ENCODE assay signal across 10 cellular contexts in the genomic region with DNA sequence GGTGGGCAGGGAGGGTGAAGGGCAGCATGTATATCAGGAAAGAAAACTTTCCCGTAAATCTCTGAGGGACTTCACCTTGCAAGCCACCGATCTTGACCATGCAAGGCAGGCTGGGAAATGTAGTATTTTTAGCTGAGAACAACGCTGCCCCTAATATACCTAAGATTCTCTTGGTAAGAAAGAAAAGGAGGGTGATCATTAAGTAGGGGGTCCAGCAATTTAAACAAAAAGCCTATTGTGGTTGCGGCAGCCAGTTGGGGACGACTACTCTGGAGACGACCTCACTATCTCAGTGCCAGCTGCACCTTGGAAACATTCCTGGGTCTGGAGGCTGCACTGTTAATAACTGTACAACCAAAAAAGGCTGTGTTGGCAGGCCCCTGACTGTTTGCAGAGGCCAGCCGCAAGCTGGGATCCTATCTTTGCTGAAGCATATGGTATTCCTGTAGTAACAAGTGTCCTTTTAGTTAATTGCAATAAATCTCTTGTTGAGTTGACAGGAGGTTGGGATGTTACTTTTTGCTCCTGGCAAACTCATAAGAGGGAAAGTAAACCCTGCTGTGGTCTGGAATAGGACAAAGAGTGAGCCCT. TPM values are rescaled to one million over a fixed set of nuclear protein-coding genes. Genes with fewer than 3 reads are reported as not detected.
DNase-seq lines count a peak whose midpoint lies in the region; ATAC-seq and TF ChIP-seq lines count a peak whose summit lies in the region.
"Had no signal": no experiment of that assay in that cellular context is flagged by ENCODE, and none has a peak within 500 bp of the region (broad histone marks: within the 10 kb centered on the region; RNA-seq: fewer than 3 reads in every experiment).

No MANE protein-coding gene starts in this region.

- H3K27ac Mint-ChIP-seq in chondrocyte (ENCODE audit: unreplicated experiment), result no peak overlapping the region
- H3K27ac Mint-ChIP-seq: activated T-cell treated with anti-CD3 and anti-CD28 coated beads, Interleukin-2, amount 50 U/mL, for 72 hours had no signal

- TF ChIP-seq CTCF in chondrocyte (IDR thresholded peaks at IDR 0.05), result no peak
- TF ChIP-seq CTCF in GM20000 (IDR thresholded peaks at IDR 0.05; ENCODE audit: extremely low read depth, missing control alignments), result no peak

- no peaks in the 10 kb centered on the region for H3K36me3 ChIP-seq in muscle layer of duodenum (ENCODE audit: control insufficient read depth in 1 of 2, insufficient read depth in 2 of 2, low read length in 2 of 2)
- H3K36me3 ChIP-seq: neutrophil had no signal

- DNase-seq in COLO668 (lab: John Stamatoyannopoulos, UW; ENCODE audit: unreplicated experiment) (peak; percentile 13), NCI-H187 treated with DMSO at 0.1 percent for 48 hours (lab: John Stamatoyannopoulos, UW) (peak; percentile 57), chondrocyte (ENCODE audit: low spot score) (no peak), GM20000 (ENCODE audit: low spot score) (no peak), KBM-7 (no peak), mucosa of gallbladder (ENCODE audit: low spot score) (no peak)
- DNase-seq: activated T-cell treated with anti-CD3 and anti-CD28 coated beads, Interleukin-2, amount 50 U/mL, for 72 hours had no signal

- ATAC-seq in GM19328 (IDR thresholded peaks at IDR 0.05; ENCODE audit: unreplicated experiment), result no peak
- ATAC-seq: activated T-cell treated with anti-CD3 and anti-CD28 coated beads, Interleukin-2, amount 50 U/mL, for 72 hours had no signal

- H3K9me3 ChIP-seq in muscle layer of duodenum (ENCODE audit: control insufficient read depth in 1 of 2, low read length in 2 of 2), result no peaks in the 10 kb centered on the region
- H3K9me3 ChIP-seq: neutrophil had no signal

- peaks cover 14 to 30% of the 10 kb centered on the region in 2 donors for H3K4me1 ChIP-seq in muscle layer of duodenum (ENCODE audit: control insufficient read depth in 1 of 2, insufficient read depth in 2 of 2, low read length in 2 of 2)

- peak overlapping the region; percentile 28 for H3K27ac ChIP-seq in muscle layer of duodenum (ENCODE audit: low read length)
- H3K27ac ChIP-seq: neutrophil had no signal

- peak overlapping the region; percentile 33 for H3K4me3 Mint-ChIP-seq in chondrocyte (ENCODE audit: unreplicated experiment)
- H3K4me3 Mint-ChIP-seq: activated T-cell treated with anti-CD3 and anti-CD28 coated beads, Interleukin-2, amount 50 U/mL, for 72 hours had no signal

- H3K27me3 ChIP-seq in muscle layer of duodenum (ENCODE audit: low read depth, low read length), result no peaks in the 10 kb centered on the region
- H3K27me3 ChIP-seq: neutrophil had no signal

- in situ Hi-C loops in KBM-7 (cut with MboI; ENCODE audit: low pct_unique_long_range_greater_than_20kb, low sequenced_read_pairs), result loop anchor here (25.0 kb wide), 1 partner anchor 420 kb away; no protein-coding TSS in a partner anchor

- no peaks in the 10 kb centered on the region for H3K9me3 Mint-ChIP-seq in chondrocyte (ENCODE audit: low read depth)
- H3K9me3 Mint-ChIP-seq: activated T-cell treated with anti-CD3 and anti-CD28 coated beads, Interleukin-2, amount 50 U/mL, for 72 hours had no signal

- H3K4me3 ChIP-seq in muscle layer of duodenum (ENCODE audit: low read depth in 1 of 2, low read length in 2 of 2), result peak overlapping the region; percentile 30 to 44

- H3K36me3 Mint-ChIP-seq in chondrocyte (ENCODE audit: low read depth), result no peaks in the 10 kb centered on the region

- H3K27me3 Mint-ChIP-seq in chondrocyte (ENCODE audit: low read depth), result no peaks in the 10 kb centered on the region

- H3K4me1 Mint-ChIP-seq in chondrocyte (ENCODE audit: low read depth), result peaks cover 27% of the 10 kb centered on the region

RNA-seq across cellular contexts. Expression of gene APOLD1, which starts 6.4 kb away (rescaled TPM):
- total RNA-seq in chondrocyte (4.2 to 8.1 TPM (median 7.1 TPM) in 3 replicates), mucosa of gallbladder (8.0 TPM)

RNA-seq across cellular contexts. Expression of gene DDX47, which starts 21.3 kb away (rescaled TPM):
- total RNA-seq in chondrocyte (33.6 to 44.0 TPM (median 39.3 TPM) in 3 replicates), mucosa of gallbladder (36.3 TPM)

Comparison
In these comparisons a context has a peak if more than half of its experiments do, and no peak if none do; other contexts are left out.
1. DNase-seq: peak in COLO668 (single experiment) and NCI-H187 treated with DMSO at 0.1 percent for 48 hours (single experiment); none in chondrocyte (single experiment), GM20000 (single experiment), KBM-7 (single experiment) and mucosa of gallbladder (single experiment).